ENCODE assay signal across 14 cellular contexts in genomic region chr3:51819709-51820406, GRCh38. TPM values are rescaled to one million over a fixed set of nuclear protein-coding genes. Genes with fewer than 3 reads are reported as not detected.
DNase-seq lines count a peak whose midpoint lies in the region; ATAC-seq and TF ChIP-seq lines count a peak whose summit lies in the region.
"Had no signal": no experiment of that assay in that cellular context is flagged by ENCODE, and none has a peak within 500 bp of the region (broad histone marks: within the 10 kb centered on the region; RNA-seq: fewer than 3 reads in every experiment).

No MANE protein-coding gene starts in this region.

- no peak overlapping the region for H3K27ac Mint-ChIP-seq in activated naive CD4-positive, alpha-beta T cell treated with anti-CD3 and anti-CD28 coated beads, Interleukin-2, amount 10 ng/mL, durations not matched to agents 7 days and 5 days

- no peak overlapping the region for H3K4me3 Mint-ChIP-seq in activated naive CD4-positive, alpha-beta T cell treated with anti-CD3 and anti-CD28 coated beads, Interleukin-2, amount 10 ng/mL, durations not matched to agents 7 days and 5 days

- H2BK12ac ChIP-seq in mesenchymal stem cell (ENCODE audit: low read length in 2 of 2) = no peak overlapping the region

- H3K4ac ChIP-seq in mesenchymal stem cell (ENCODE audit: low read depth in 1 of 2, low read length in 2 of 2) = no peak overlapping the region

- DNase-seq in activated naive CD4-positive, alpha-beta T cell treated with anti-CD3 and anti-CD28 coated beads, Interleukin-2, amount 10 ng/mL, durations not matched to agents 7 days and 5 days = peak; percentile 29
- no peak for DNase-seq in activated naive CD4-positive, alpha-beta T cell (lab: John Stamatoyannopoulos, UW)
- no peak for DNase-seq in LNCaP clone FGC (ENCODE audit: low read depth)
- DNase-seq in cardiac fibroblast (ENCODE audit: low read depth in 2 of 2) = no peak
- DNase-seq in stimulated activated CD4-positive, alpha-beta T cell treated with anti-CD3 and anti-CD28 coated beads, TNF-alpha, amount 100 ng/mL, for 48 hours (ENCODE audit: low read depth in 3 of 3) = peak in 2 of 3 donors; percentile 15 to 31
- DNase-seq in mesenchymal stem cell = no peak
- DNase-seq: C1 segment of cervical spinal cord, midbrain, NCI-H1092 treated with DMSO at 0.1 percent for 48 hours, SW 1271 had no signal

- H3K14ac ChIP-seq in mesenchymal stem cell (ENCODE audit: low read length in 2 of 2) = no peak overlapping the region

- H3K9me3 ChIP-seq in mesenchymal stem cell (ENCODE audit: control insufficient read depth, low read length) = no peaks in the 10 kb centered on the region

- H3K27me3 ChIP-seq in mesenchymal stem cell (ENCODE audit: control insufficient read depth in 1 of 2, insufficient read depth in 1 of 2, low read length in 2 of 2) = peaks cover 6 to 12% of the 10 kb centered on the region in 2 experiments

- H3K4me3 ChIP-seq in LNCaP clone FGC (ENCODE audit: low read depth, low read length) (no peak overlapping the region), cardiac fibroblast (replicated peaks in 1 of 2; ENCODE audit: low read depth in 2 of 2, low read length in 2 of 2) (no peak overlapping the region), mesenchymal stem cell (ENCODE audit: insufficient read depth in 1 of 2, low read depth in 1 of 2, low read length in 2 of 2) (no peak overlapping the region)

- no peaks in the 10 kb centered on the region for H3K79me1 ChIP-seq in mesenchymal stem cell (replicated peaks; ENCODE audit: low read length, poor library complexity, severe bottlenecking)

- H3K23ac ChIP-seq in mesenchymal stem cell (ENCODE audit: low read length in 2 of 2) = no peak overlapping the region

- H2AFZ ChIP-seq in mesenchymal stem cell (ENCODE audit: low read depth, low read length) = no peak overlapping the region

- no peak overlapping the region for H4K91ac ChIP-seq in mesenchymal stem cell (ENCODE audit: low read length)

- no peaks in the 10 kb centered on the region for H3K4me1 ChIP-seq in mesenchymal stem cell (ENCODE audit: control insufficient read depth, insufficient read depth, low read depth, low read length)

- peaks cover 28% of the 10 kb centered on the region for H3K27me3 Mint-ChIP-seq in activated naive CD4-positive, alpha-beta T cell treated with anti-CD3 and anti-CD28 coated beads, Interleukin-2, amount 10 ng/mL, durations not matched to agents 7 days and 5 days

- peaks cover 6% of the 10 kb centered on the region for H3K9me3 Mint-ChIP-seq in activated naive CD4-positive, alpha-beta T cell treated with anti-CD3 and anti-CD28 coated beads, Interleukin-2, amount 10 ng/mL, durations not matched to agents 7 days and 5 days

- WGBS in mesenchymal stem cell = 56% methylated on average over 12 of the region's 12 CpGs

- no peak overlapping the region for H2BK120ac ChIP-seq in mesenchymal stem cell (ENCODE audit: low read depth, low read length)

- H2BK5ac ChIP-seq in mesenchymal stem cell (ENCODE audit: low read depth, low read length, poor library complexity, severe bottlenecking) = no peak overlapping the region

- CTCF ChIA-PET in activated naive CD4-positive, alpha-beta T cell treated with anti-CD3 and anti-CD28 coated beads, Interleukin-2, amount 10 ng/mL, durations not matched to agents 7 days and 5 days (lab: Charles Lee) = interaction anchor here (0.6 to 0.7 kb wide), 2 partner anchors 224 to 318 kb away, joined by 3 read pairs; no protein-coding TSS in a partner anchor

- no peaks in the 10 kb centered on the region for H3K36me3 ChIP-seq in mesenchymal stem cell (ENCODE audit: control insufficient read depth in 1 of 2, insufficient read depth in 2 of 2, low read depth in 1 of 2, low read length in 2 of 2)

- no peak overlapping the region for H2AK5ac ChIP-seq in mesenchymal stem cell (ENCODE audit: low read length, severe bottlenecking)

- H4K8ac ChIP-seq in mesenchymal stem cell (ENCODE audit: low read length) = no peak overlapping the region

- TF ChIP-seq CTCF in LNCaP clone FGC (IDR thresholded peaks at IDR 0.05; ENCODE audit: control insufficient read depth, extremely low read depth, insufficient read depth) (peak; percentile 27; the same call in 1 of the 2 replicates), cardiac fibroblast (IDR thresholded peaks at IDR 0.05; ENCODE audit: low read depth, low read length) (peak; percentile 20)

- H3K36me3 Mint-ChIP-seq in activated naive CD4-positive, alpha-beta T cell treated with anti-CD3 and anti-CD28 coated beads, Interleukin-2, amount 10 ng/mL, durations not matched to agents 7 days and 5 days = peaks cover 1% of the 10 kb centered on the region

- H2BK15ac ChIP-seq in mesenchymal stem cell (ENCODE audit: low read depth, poor library complexity, severe bottlenecking) = no peak overlapping the region

- H3K9ac ChIP-seq in mesenchymal stem cell (ENCODE audit: low read length) = no peak overlapping the region

- no peak overlapping the region for H3K4me2 ChIP-seq in mesenchymal stem cell (ENCODE audit: low read length, poor library complexity, severe bottlenecking)

- H3K18ac ChIP-seq in mesenchymal stem cell (ENCODE audit: low read depth in 1 of 2, low read length in 2 of 2) = no peak overlapping the region

- no peak overlapping the region for H3K27ac ChIP-seq in mesenchymal stem cell (ENCODE audit: low read length, poor library complexity, severe bottlenecking)

- peaks cover 10% of the 10 kb centered on the region for H3K4me1 Mint-ChIP-seq in activated naive CD4-positive, alpha-beta T cell treated with anti-CD3 and anti-CD28 coated beads, Interleukin-2, amount 10 ng/mL, durations not matched to agents 7 days and 5 days

- ATAC-seq in GM21447 (IDR thresholded peaks at IDR 0.05; ENCODE audit: unreplicated experiment) (no peak), GM19351 (IDR thresholded peaks at IDR 0.05; ENCODE audit: unreplicated experiment) (no peak)
- ATAC-seq: esophagus mucosa had no signal

RNA-seq across cellular contexts. Expression of gene IQCF6, which starts 40.8 kb away (rescaled TPM):
- polyA plus RNA-seq in mesenchymal stem cell (2013, experiment 1 of 2) = not detected
- polyA plus RNA-seq in mesenchymal stem cell (2013, experiment 2 of 2) = not detected
- polyA plus RNA-seq: urinary bladder had no signal

RNA-seq across cellular contexts. Expression of gene IQCF2, which starts 41.6 kb away (rescaled TPM):
- polyA plus RNA-seq in mesenchymal stem cell (2013, experiment 1 of 2) = not detected
- not detected for polyA plus RNA-seq in mesenchymal stem cell (2013, experiment 2 of 2)
- polyA plus RNA-seq: urinary bladder had no signal

RNA-seq across cellular contexts. Expression of gene IQCF5, which starts 55.5 kb away (rescaled TPM):
- polyA plus RNA-seq in mesenchymal stem cell (2013, experiment 1 of 2) = not detected
- not detected for polyA plus RNA-seq in mesenchymal stem cell (2013, experiment 2 of 2)
- polyA plus RNA-seq: urinary bladder had no signal

Comparison
In these comparisons a context has a peak if more than half of its experiments do, and no peak if none do; other contexts are left out.
1. DNase-seq: peak in activated naive CD4-positive, alpha-beta T cell treated with anti-CD3 and anti-CD28 coated beads, Interleukin-2, amount 10 ng/mL, durations not matched to agents 7 days and 5 days (single experiment) and stimulated activated CD4-positive, alpha-beta T cell treated with anti-CD3 and anti-CD28 coated beads, TNF-alpha, amount 100 ng/mL, for 48 hours (2 of 3); none in activated naive CD4-positive, alpha-beta T cell (0 of 4), LNCaP clone FGC (single experiment), cardiac fibroblast (0 of 2) and mesenchymal stem cell (single experiment).